In genomic region chr2:129179199-129179598, GRCh38 we compare ENCODE assay signal across 16 cellular contexts.
A peak's percentile ranks its signal among the peaks of the same experiment; 100 is the strongest.
DNase-seq lines count a peak whose midpoint lies in the region; ATAC-seq and TF ChIP-seq lines count a peak whose summit lies in the region.
"Had no signal": no experiment of that assay in that cellular context is flagged by ENCODE, and none has a peak within 500 bp of the region (broad histone marks: within the 10 kb centered on the region; RNA-seq: fewer than 3 reads in every experiment).

No MANE protein-coding gene starts in this region.

- H3K9me3 Mint-ChIP-seq in stimulated activated memory B cell treated with anti-CD40 and anti-IgM and Interleukin-4, amounts not matched to agents 10 μg/mL and 1 μg/mL and 100 μg/mL, for 72 hours = no peaks in the 10 kb centered on the region
- H3K9me3 Mint-ChIP-seq: CD4-positive, alpha-beta T cell had no signal

- peak; percentile 26 for DNase-seq in activated CD8-positive, alpha-beta memory T cell treated with anti-CD3 and anti-CD28 coated beads for 24 hours
- no peak for DNase-seq in activated CD8-positive, alpha-beta memory T cell treated with anti-CD3 and anti-CD28 coated beads, Interleukin-2, amount 50 U/mL, for 48 hours
- peak; percentile 82 for DNase-seq in esophagus muscularis mucosa (ENCODE audit: extremely low spot score)
- DNase-seq in stimulated activated CD4-positive, alpha-beta T cell treated with anti-CD3 and anti-CD28 coated beads, Interleukin-4, amount 100 ng/mL, for 1 hour = no peak
- DNase-seq in occipital lobe (lab: John Stamatoyannopoulos, UW) = no peak
- DNase-seq: AML-193; Caco-2; CD4-positive, alpha-beta T cell; GM23248; HCEC 1CT had no signal

- H3K9me3 ChIP-seq in esophagus muscularis mucosa = no peaks in the 10 kb centered on the region
- H3K9me3 ChIP-seq: A549, Caco-2 had no signal

- H3K27me3 ChIP-seq in esophagus muscularis mucosa = no peaks in the 10 kb centered on the region

- no peak for TF ChIP-seq CTCF in esophagus muscularis mucosa (IDR thresholded peaks at IDR 0.05)

- no peak overlapping the region for H3K27ac Mint-ChIP-seq in stimulated activated memory B cell treated with anti-CD40 and anti-IgM and Interleukin-4, amounts not matched to agents 10 μg/mL and 1 μg/mL and 100 μg/mL, for 72 hours
- H3K27ac Mint-ChIP-seq: CD4-positive, alpha-beta T cell had no signal

- H3K27me3 Mint-ChIP-seq in stimulated activated memory B cell treated with anti-CD40 and anti-IgM and Interleukin-4, amounts not matched to agents 10 μg/mL and 1 μg/mL and 100 μg/mL, for 72 hours = no peaks in the 10 kb centered on the region
- H3K27me3 Mint-ChIP-seq: CD4-positive, alpha-beta T cell had no signal

- no peaks in the 10 kb centered on the region for H3K36me3 Mint-ChIP-seq in stimulated activated memory B cell treated with anti-CD40 and anti-IgM and Interleukin-4, amounts not matched to agents 10 μg/mL and 1 μg/mL and 100 μg/mL, for 72 hours

- peak; percentile 10 for ATAC-seq in stimulated activated memory B cell treated with anti-CD40 and anti-IgM and Interleukin-4, amounts not matched to agents 10 μg/mL and 1 μg/mL and 100 μg/mL, for 72 hours
- no peak for ATAC-seq in GM18505 (IDR thresholded peaks at IDR 0.05; ENCODE audit: unreplicated experiment)
- ATAC-seq: A549 had no signal

- WGBS in esophagus muscularis mucosa = 72% methylated on average over 2 of the region's 3 CpGs

- TF ChIP-seq POLR2A in esophagus muscularis mucosa (IDR thresholded peaks at IDR 0.05; ENCODE audit: low read depth) = no peak
- no peak for TF ChIP-seq POLR2A in GM18505 (IDR thresholded peaks at IDR 0.05; ENCODE audit: borderline replicate concordance, extremely low read depth, insufficient read depth, insufficient read length)

- H3K27ac ChIP-seq in esophagus muscularis mucosa (replicated peaks in 1 of 4) = no peak overlapping the region
- H3K27ac ChIP-seq: 22Rv1, A549, C4-2B, GM23248, HL-60 had no signal

- no peaks in the 10 kb centered on the region for H3K4me1 Mint-ChIP-seq in stimulated activated memory B cell treated with anti-CD40 and anti-IgM and Interleukin-4, amounts not matched to agents 10 μg/mL and 1 μg/mL and 100 μg/mL, for 72 hours

- no peak for TF ChIP-seq EP300 in esophagus muscularis mucosa (IDR thresholded peaks at IDR 0.05)

- H3K4me1 ChIP-seq in esophagus muscularis mucosa = no peaks in the 10 kb centered on the region
- H3K4me1 ChIP-seq: A549, Caco-2 had no signal

- H3K36me3 ChIP-seq in esophagus muscularis mucosa = no peaks in the 10 kb centered on the region

- intact Hi-C loops in esophagus muscularis mucosa (cut with DNase I) = no loop called here

- no peak overlapping the region for H3K4me3 ChIP-seq in esophagus muscularis mucosa
- H3K4me3 ChIP-seq: A549, GM23248 had no signal

- no peak overlapping the region for H3K4me3 Mint-ChIP-seq in stimulated activated memory B cell treated with anti-CD40 and anti-IgM and Interleukin-4, amounts not matched to agents 10 μg/mL and 1 μg/mL and 100 μg/mL, for 72 hours
- H3K4me3 Mint-ChIP-seq: CD4-positive, alpha-beta T cell had no signal

Comparison
In these comparisons a context has a peak if more than half of its experiments do, and no peak if none do; other contexts are left out.
1. DNase-seq: peak in activated CD8-positive, alpha-beta memory T cell treated with anti-CD3 and anti-CD28 coated beads for 24 hours (single experiment) and esophagus muscularis mucosa (single experiment); none in activated CD8-positive, alpha-beta memory T cell treated with anti-CD3 and anti-CD28 coated beads, Interleukin-2, amount 50 U/mL, for 48 hours (single experiment), stimulated activated CD4-positive, alpha-beta T cell treated with anti-CD3 and anti-CD28 coated beads, Interleukin-4, amount 100 ng/mL, for 1 hour (single experiment) and occipital lobe (single experiment).